ENCODE assay signal across 8 cellular contexts in genomic region chr12:57340104-57340503, GRCh38.
DNase-seq lines count a peak whose midpoint lies in the region; TF ChIP-seq lines count a peak whose summit lies in the region.

No MANE protein-coding gene starts in this region.

- H3K4me3 ChIP-seq in brain microvascular endothelial cell (ENCODE audit: low read depth, low read length) (no peak overlapping the region), BE2C (ENCODE audit: low read depth, low read length) (no peak overlapping the region)

- in situ Hi-C loops in brain microvascular endothelial cell (cut with HindIII; ENCODE audit: low pct_ligation_motif_present, low sequenced_read_pairs), result no loop called here

- H3K36me3 ChIP-seq in brain microvascular endothelial cell (replicated peaks) (no peaks in the 10 kb centered on the region), BE2C (no peaks in the 10 kb centered on the region)

- peaks cover 20% of the 10 kb centered on the region for H3K4me1 ChIP-seq in BE2C

- DNase-seq in NCI-H1417 (lab: John Stamatoyannopoulos, UW), result peak in 2 of 3 experiments; percentile 24 to 63
- no peak for DNase-seq in NCI-H1417 treated with DMSO at 0.1 percent for 48 hours (lab: John Stamatoyannopoulos, UW)
- DNase-seq in brain microvascular endothelial cell, result peak; percentile 79
- DNase-seq in kidney glomerular epithelial cell (lab: John Stamatoyannopoulos, UW), result peak; percentile 25
- DNase-seq in superior temporal gyrus (ENCODE audit: extremely low spot score), result peak; percentile 71
- no peak for DNase-seq in SKM-1 (lab: John Stamatoyannopoulos, UW; ENCODE audit: unreplicated experiment)
- no peak for DNase-seq in NCI-H2081 treated with DMSO at 0.1 percent for 48 hours (lab: John Stamatoyannopoulos, UW)
- DNase-seq in BE2C, result no peak

- TF ChIP-seq CTCF in brain microvascular endothelial cell (IDR thresholded peaks at IDR 0.05; ENCODE audit: low read depth, low read length, missing control alignments) (no peak), BE2C (IDR thresholded peaks at IDR 0.05; ENCODE audit: low read depth, low read length) (no peak)

- no peak overlapping the region for H3K27ac ChIP-seq in brain microvascular endothelial cell

- H3K27me3 ChIP-seq in brain microvascular endothelial cell (replicated peaks) (no peaks in the 10 kb centered on the region), BE2C (no peaks in the 10 kb centered on the region)

- no peaks in the 10 kb centered on the region for H3K9me3 ChIP-seq in BE2C

Comparison
In these comparisons a context has a peak if more than half of its experiments do, and no peak if none do; other contexts are left out.
1. DNase-seq: peak in NCI-H1417 (2 of 3), brain microvascular endothelial cell (single experiment), kidney glomerular epithelial cell (single experiment) and superior temporal gyrus (single experiment); none in NCI-H1417 treated with DMSO at 0.1 percent for 48 hours (single experiment), SKM-1 (single experiment), NCI-H2081 treated with DMSO at 0.1 percent for 48 hours (single experiment) and BE2C (single experiment).